Comparison of ENCODE assay signal across 8 cellular contexts in genomic region chr17:59154721-59155438, GRCh38. TPM values are rescaled to one million over a fixed set of nuclear protein-coding genes. Genes with fewer than 3 reads are reported as not detected.
DNase-seq lines count a peak whose midpoint lies in the region; ATAC-seq and FAIRE-seq lines count a peak whose summit lies in the region.

TSS of gene SKA2 (minus strand) at chr17:59155186. CDS start at chr17:59155163, 23 bp downstream.

- H3K36me3 ChIP-seq in BLaER1 treated with 17β-estradiol and CSF1 and Interleukin-3, amounts not matched to agents 10 nM and 100 nM, result peaks cover 0 to 38% (median 13%) of the 10 kb centered on the region in 11 experiments; a peak in 12 of 22 replicates
- H3K36me3 ChIP-seq in muscle layer of duodenum (ENCODE audit: control insufficient read depth in 1 of 2, insufficient read depth in 2 of 2, low read length in 2 of 2), result no peaks in the 10 kb centered on the region

- ATAC-seq in GM19438 (IDR thresholded peaks at IDR 0.05; ENCODE audit: low read depth, unreplicated experiment) (peak; percentile 83), HG03565 (IDR thresholded peaks at IDR 0.05; ENCODE audit: unreplicated experiment) (peak; percentile 74)
- ATAC-seq in activated CD8-positive, alpha-beta memory T cell treated with anti-CD3 and anti-CD28 coated beads, Interleukin-2, amount 10 ng/mL, durations not matched to agents 7 days and 5 days, result peak; percentile 83

- peak; percentile 99 for FAIRE-seq in endometrium (lab: Jason Lieb, UNC)

- H3K27ac ChIP-seq in BLaER1 treated with 17β-estradiol and CSF1 and Interleukin-3, amounts not matched to agents 10 nM and 100 nM, result peak within 1 kb of the TSS; percentile 42 to 93 (median 90); a peak in 21 of 22 replicates
- peak within 1 kb of the TSS; percentile 84 for H3K27ac ChIP-seq in muscle layer of duodenum (ENCODE audit: low read length)

- peaks cover 63% of the 10 kb centered on the region for H3K4me1 Mint-ChIP-seq in activated CD8-positive, alpha-beta memory T cell treated with anti-CD3 and anti-CD28 coated beads, Interleukin-2, amount 10 ng/mL, durations not matched to agents 7 days and 5 days

- H3K9ac ChIP-seq in BLaER1 treated with 17β-estradiol and CSF1 and Interleukin-3, amounts not matched to agents 10 nM and 100 nM, result peak within 1 kb of the TSS; percentile 82 to 95 (median 91)

- peak within 1 kb of the TSS; percentile 76 to 96 (median 82) for H3K4me3 ChIP-seq in BLaER1 treated with 17β-estradiol and CSF1 and Interleukin-3, amounts not matched to agents 10 nM and 100 nM
- H3K4me3 ChIP-seq in muscle layer of duodenum (ENCODE audit: low read depth in 1 of 2, low read length in 2 of 2), result peak within 1 kb of the TSS; percentile 82 to 93

- CTCF ChIA-PET in activated CD8-positive, alpha-beta memory T cell treated with anti-CD3 and anti-CD28 coated beads, Interleukin-2, amount 10 ng/mL, durations not matched to agents 7 days and 5 days (lab: Charles Lee), result interaction anchor here (0.6 to 2.7 kb wide), 7 partner anchors 9 to 146 kb away, joined by 3 to 7 read pairs (median 4); partner anchors contain the start of gene TRIM37

- H3K4me2 ChIP-seq in BLaER1 treated with 17β-estradiol and CSF1 and Interleukin-3, amounts not matched to agents 10 nM and 100 nM, result peak within 1 kb of the TSS; percentile 77 to 93 (median 86)

- peaks cover 49 to 70% (median 58%) of the 10 kb centered on the region in 10 experiments for H3K4me1 ChIP-seq in BLaER1 treated with 17β-estradiol and CSF1 and Interleukin-3, amounts not matched to agents 10 nM and 100 nM
- H3K4me1 ChIP-seq in muscle layer of duodenum (ENCODE audit: control insufficient read depth in 1 of 2, insufficient read depth in 2 of 2, low read length in 2 of 2), result peaks cover 0 to 14% of the 10 kb centered on the region in 2 donors

- H3K9me3 ChIP-seq in BLaER1 treated with 17β-estradiol and CSF1 and Interleukin-3, amounts not matched to agents 10 nM and 100 nM (replicated peaks in 1 of 11), result peaks cover 0 to 11% (median 0%) of the 10 kb centered on the region in 11 experiments; a peak in 5 of 22 replicates
- no peaks in the 10 kb centered on the region for H3K9me3 ChIP-seq in muscle layer of duodenum (ENCODE audit: control insufficient read depth in 1 of 2, low read length in 2 of 2)

- no peak within 1 kb of the TSS for H3K27ac Mint-ChIP-seq in activated CD8-positive, alpha-beta memory T cell treated with anti-CD3 and anti-CD28 coated beads, Interleukin-2, amount 10 ng/mL, durations not matched to agents 7 days and 5 days

- DNase-seq in NCI-H82 treated with DMSO at 0.1 percent for 48 hours (lab: John Stamatoyannopoulos, UW; ENCODE audit: unreplicated experiment), result peak; percentile 84
- peak; percentile 99 for DNase-seq in activated CD8-positive, alpha-beta memory T cell treated with anti-CD3 and anti-CD28 coated beads, Interleukin-2, amount 10 ng/mL, durations not matched to agents 7 days and 5 days
- peak; percentile 92 for DNase-seq in stimulated activated CD8-positive, alpha-beta memory T cell treated with anti-CD3 and anti-CD28 coated beads, Interleukin-7, amount 100 ng/mL, for 24 hours (ENCODE audit: low read depth)

- H3K27me3 ChIP-seq in BLaER1 treated with 17β-estradiol and CSF1 and Interleukin-3, amounts not matched to agents 10 nM and 100 nM, result no peaks in the 10 kb centered on the region
- no peaks in the 10 kb centered on the region for H3K27me3 ChIP-seq in muscle layer of duodenum (ENCODE audit: low read depth, low read length)

- no peaks in the 10 kb centered on the region for H3K9me3 Mint-ChIP-seq in activated CD8-positive, alpha-beta memory T cell treated with anti-CD3 and anti-CD28 coated beads, Interleukin-2, amount 10 ng/mL, durations not matched to agents 7 days and 5 days (ENCODE audit: low read depth)

- peaks cover 35% of the 10 kb centered on the region for H3K36me3 Mint-ChIP-seq in activated CD8-positive, alpha-beta memory T cell treated with anti-CD3 and anti-CD28 coated beads, Interleukin-2, amount 10 ng/mL, durations not matched to agents 7 days and 5 days

- H4K20me1 ChIP-seq in BLaER1 treated with 17β-estradiol and CSF1 and Interleukin-3, amounts not matched to agents 10 nM and 100 nM, result peaks cover 0 to 6% (median 0%) of the 10 kb centered on the region in 11 experiments; a peak in 4 of 22 replicates

- no peak within 1 kb of the TSS for H3K4me3 Mint-ChIP-seq in activated CD8-positive, alpha-beta memory T cell treated with anti-CD3 and anti-CD28 coated beads, Interleukin-2, amount 10 ng/mL, durations not matched to agents 7 days and 5 days

- no peaks in the 10 kb centered on the region for H3K27me3 Mint-ChIP-seq in activated CD8-positive, alpha-beta memory T cell treated with anti-CD3 and anti-CD28 coated beads, Interleukin-2, amount 10 ng/mL, durations not matched to agents 7 days and 5 days

RNA-seq across cellular contexts. Expression of gene SKA2, which starts in this region (rescaled TPM):
- total RNA-seq in activated CD8-positive, alpha-beta memory T cell treated with anti-CD3 and anti-CD28 coated beads, Interleukin-2, amount 10 ng/mL, durations not matched to agents 7 days and 5 days, result 10 to 100 TPM; 77.8 to 78.0 TPM

Comparison
In these comparisons a context has a peak if more than half of its experiments do, and no peak if none do; other contexts are left out.
1. Peak in every context shown above with its lines: DNase-seq, ATAC-seq, H3K4me3 ChIP-seq and H3K27ac ChIP-seq.